In the genomic region with DNA sequence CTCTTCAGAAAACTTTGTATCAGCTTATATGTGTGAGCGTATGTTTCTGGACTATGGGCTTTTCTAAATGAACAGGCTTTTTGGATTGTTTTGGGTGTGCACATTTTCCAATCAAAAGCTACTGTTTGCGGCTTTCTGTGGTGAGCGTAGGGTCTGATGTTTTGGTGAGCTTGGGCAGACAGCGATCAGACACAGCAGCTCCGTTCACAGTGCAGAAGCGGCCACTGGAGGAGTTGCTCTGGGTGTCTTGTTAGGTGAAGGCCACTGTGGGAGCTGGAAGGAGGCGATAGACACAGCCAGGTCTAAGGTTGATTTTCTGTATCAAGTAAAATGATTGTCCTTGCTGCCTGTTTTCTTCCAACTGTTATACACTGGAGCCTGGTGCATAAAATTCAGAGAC, we compare ENCODE assay signal across 13 cellular contexts. TPM values are rescaled to one million over a fixed set of nuclear protein-coding genes. Genes with fewer than 3 reads are reported as not detected.
DNase-seq lines count a peak whose midpoint lies in the region; ATAC-seq and TF ChIP-seq lines count a peak whose summit lies in the region.
"Had no signal": no experiment of that assay in that cellular context is flagged by ENCODE, and none has a peak within 500 bp of the region (broad histone marks: within the 10 kb centered on the region; RNA-seq: fewer than 3 reads in every experiment).

No MANE protein-coding gene starts in this region.

- peak; percentile 18 for DNase-seq in activated CD4-positive, alpha-beta T cell treated with anti-CD3 and anti-CD28 coated beads for 48 hours
- no peak for DNase-seq in activated CD4-positive, alpha-beta T cell treated with anti-CD3 and anti-CD28 coated beads for 4 hours
- DNase-seq in activated naive CD8-positive, alpha-beta T cell treated with anti-CD3 and anti-CD28 coated beads, Interleukin-2, amount 10 ng/mL, durations not matched to agents 7 days and 5 days, result no peak
- DNase-seq in stimulated activated naive CD8-positive, alpha-beta T cell treated with anti-CD3 and anti-CD28 coated beads, Interleukin-15, amount 100 ng/mL, for 72 hours, result no peak
- DNase-seq in NCI-H526 (lab: John Stamatoyannopoulos, UW), result no peak
- DNase-seq in GM13977 (ENCODE audit: low spot score), result no peak
- DNase-seq: activated B cell treated with CpG ODN at 0.5 μM for 24 hours; Karpas-422; NCI-H774; stimulated activated CD4-positive, alpha-beta T cell treated with anti-CD3 and anti-CD28 coated beads, Interleukin-4, amount 100 ng/mL, for 1 hour had no signal

- ATAC-seq in activated naive CD8-positive, alpha-beta T cell treated with anti-CD3 and anti-CD28 coated beads, Interleukin-2, amount 10 ng/mL, durations not matched to agents 7 days and 5 days (ENCODE audit: low read depth), result no peak
- no peak for ATAC-seq in stimulated activated naive CD8-positive, alpha-beta T cell treated with anti-CD3 and anti-CD28 coated beads, Interleukin-15, amount 100 ng/mL, for 72 hours
- ATAC-seq in GM19023 (IDR thresholded peaks at IDR 0.05; ENCODE audit: unreplicated experiment), result no peak
- ATAC-seq: A549 had no signal

- POLR2A ChIA-PET in activated naive CD8-positive, alpha-beta T cell treated with anti-CD3 and anti-CD28 coated beads, Interleukin-2, amount 10 ng/mL, durations not matched to agents 7 days and 5 days (lab: Charles Lee), result interaction anchor here (0.8 to 9.3 kb wide), 5 partner anchors 8 to 327 kb away, joined by 3 to 104 read pairs (median 4); no protein-coding TSS in a partner anchor

- TF ChIP-seq CTCF in GM13977 (IDR thresholded peaks at IDR 0.05; ENCODE audit: extremely low read depth, insufficient read depth, missing control alignments), result no peak

- H3K36me3 Mint-ChIP-seq in activated naive CD8-positive, alpha-beta T cell treated with anti-CD3 and anti-CD28 coated beads, Interleukin-2, amount 10 ng/mL, durations not matched to agents 7 days and 5 days, result peaks cover 22% of the 10 kb centered on the region

- peak overlapping the region; percentile 48 for H3K27ac ChIP-seq in layer of hippocampus (ENCODE audit: low read depth, low read length)
- H3K27ac ChIP-seq: A549 had no signal

- H3K4me3 Mint-ChIP-seq in activated naive CD8-positive, alpha-beta T cell treated with anti-CD3 and anti-CD28 coated beads, Interleukin-2, amount 10 ng/mL, durations not matched to agents 7 days and 5 days, result peak overlapping the region; percentile 81
- peak overlapping the region; percentile 51 to 78 for H3K4me3 Mint-ChIP-seq in stimulated activated naive CD8-positive, alpha-beta T cell treated with anti-CD3 and anti-CD28 coated beads, Interleukin-15, amount 100 ng/mL, for 72 hours
- H3K4me3 Mint-ChIP-seq: activated B cell treated with CpG ODN at 0.5 μM for 24 hours had no signal

- no peaks in the 10 kb centered on the region for H3K27me3 ChIP-seq in layer of hippocampus (ENCODE audit: control insufficient read depth, insufficient read depth, low read length)

- no peaks in the 10 kb centered on the region for H3K27me3 Mint-ChIP-seq in activated naive CD8-positive, alpha-beta T cell treated with anti-CD3 and anti-CD28 coated beads, Interleukin-2, amount 10 ng/mL, durations not matched to agents 7 days and 5 days
- H3K27me3 Mint-ChIP-seq in stimulated activated naive CD8-positive, alpha-beta T cell treated with anti-CD3 and anti-CD28 coated beads, Interleukin-15, amount 100 ng/mL, for 72 hours, result no peaks in the 10 kb centered on the region
- H3K27me3 Mint-ChIP-seq: activated B cell treated with CpG ODN at 0.5 μM for 24 hours had no signal

- H3K27ac Mint-ChIP-seq in activated naive CD8-positive, alpha-beta T cell treated with anti-CD3 and anti-CD28 coated beads, Interleukin-2, amount 10 ng/mL, durations not matched to agents 7 days and 5 days, result peak overlapping the region; percentile 88
- no peak overlapping the region for H3K27ac Mint-ChIP-seq in stimulated activated naive CD8-positive, alpha-beta T cell treated with anti-CD3 and anti-CD28 coated beads, Interleukin-15, amount 100 ng/mL, for 72 hours
- H3K27ac Mint-ChIP-seq: activated B cell treated with CpG ODN at 0.5 μM for 24 hours had no signal

- in situ Hi-C loops in GM13977 (cut with MboI; ENCODE audit: low pct_unique_long_range_greater_than_20kb, low sequenced_read_pairs, unreplicated experiment), result no loop called here

- peaks cover 78% of the 10 kb centered on the region for H3K4me1 Mint-ChIP-seq in activated naive CD8-positive, alpha-beta T cell treated with anti-CD3 and anti-CD28 coated beads, Interleukin-2, amount 10 ng/mL, durations not matched to agents 7 days and 5 days
- peaks cover 98% of the 10 kb centered on the region for H3K4me1 Mint-ChIP-seq in stimulated activated naive CD8-positive, alpha-beta T cell treated with anti-CD3 and anti-CD28 coated beads, Interleukin-15, amount 100 ng/mL, for 72 hours

- H3K9me3 Mint-ChIP-seq in activated naive CD8-positive, alpha-beta T cell treated with anti-CD3 and anti-CD28 coated beads, Interleukin-2, amount 10 ng/mL, durations not matched to agents 7 days and 5 days, result no peaks in the 10 kb centered on the region
- H3K9me3 Mint-ChIP-seq in stimulated activated naive CD8-positive, alpha-beta T cell treated with anti-CD3 and anti-CD28 coated beads, Interleukin-15, amount 100 ng/mL, for 72 hours, result no peaks in the 10 kb centered on the region
- H3K9me3 Mint-ChIP-seq: activated B cell treated with CpG ODN at 0.5 μM for 24 hours had no signal

RNA-seq across cellular contexts. Expression of a gene that starts 11.1 kb away (rescaled TPM):
- 100 to 1,000 TPM; 300 to 309 TPM for total RNA-seq in activated naive CD8-positive, alpha-beta T cell treated with anti-CD3 and anti-CD28 coated beads, Interleukin-2, amount 10 ng/mL, durations not matched to agents 7 days and 5 days
